9 cellular contexts compared by ENCODE assay signal in the genomic region with DNA sequence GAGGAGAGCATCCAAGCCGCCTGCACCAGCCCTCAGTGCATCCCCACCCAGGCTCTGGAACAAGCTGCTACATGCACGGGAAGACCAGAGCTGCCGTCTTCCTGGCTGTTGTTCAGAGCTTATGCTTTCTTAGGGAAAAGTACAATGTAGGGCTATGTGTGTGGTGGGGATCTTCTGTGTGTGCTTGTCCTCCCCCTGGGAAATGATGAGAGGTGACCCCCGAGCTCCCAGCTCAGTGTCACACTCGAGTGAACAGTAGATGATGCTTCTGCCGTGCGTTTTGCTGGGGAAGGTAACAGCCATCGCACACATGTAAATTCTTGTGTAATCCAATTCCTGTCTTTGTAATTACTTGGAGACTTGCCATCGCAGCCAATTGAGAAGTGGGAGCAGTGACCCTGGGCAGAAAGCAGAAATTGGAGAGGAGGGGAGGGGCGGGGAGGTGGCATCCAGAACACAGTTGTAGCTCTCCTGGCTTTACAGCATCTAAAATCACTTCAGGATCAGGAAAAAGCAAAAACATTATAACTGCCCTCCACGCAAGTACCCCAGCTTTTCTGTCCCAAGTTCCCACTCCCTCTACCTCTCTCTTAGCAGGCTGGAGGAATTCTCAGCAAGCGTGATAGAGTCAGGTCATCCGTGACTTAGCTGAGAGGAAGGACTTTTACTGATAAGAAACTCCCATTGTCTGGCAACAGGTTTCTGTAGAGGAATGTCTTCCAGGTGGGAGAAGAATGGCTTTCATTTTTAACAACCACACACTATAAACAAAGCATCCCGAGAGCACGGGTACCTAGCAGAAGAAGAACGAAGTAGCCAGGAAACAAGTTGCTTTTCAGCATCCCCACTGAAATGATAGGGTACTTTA.
A peak's percentile ranks its signal among the peaks of the same experiment; 100 is the strongest.
DNase-seq lines count a peak whose midpoint lies in the region; ATAC-seq and TF ChIP-seq lines count a peak whose summit lies in the region.
"Had no signal": no experiment of that assay in that cellular context is flagged by ENCODE, and none has a peak within 500 bp of the region (broad histone marks: within the 10 kb centered on the region; RNA-seq: fewer than 3 reads in every experiment).

No MANE protein-coding gene starts in this region.

- H3K9me3 Mint-ChIP-seq in endothelial cell (ENCODE audit: unreplicated experiment) = no peaks in the 10 kb centered on the region

- peak overlapping the region; percentile 8 for H3K27ac ChIP-seq in rectal smooth muscle tissue (ENCODE audit: low read depth, low read length)
- H3K27ac ChIP-seq: transverse colon had no signal

- H3K27ac Mint-ChIP-seq in endothelial cell (ENCODE audit: unreplicated experiment) = peak overlapping the region; percentile 74

- no peaks in the 10 kb centered on the region for H3K36me3 ChIP-seq in rectal smooth muscle tissue (ENCODE audit: control insufficient read depth, insufficient read depth, low read length)
- H3K36me3 ChIP-seq: transverse colon had no signal

- TF ChIP-seq CTCF in endothelial cell (IDR thresholded peaks at IDR 0.05; ENCODE audit: unreplicated experiment) = no peak

- H3K27me3 Mint-ChIP-seq in endothelial cell (ENCODE audit: unreplicated experiment) = peaks cover 11% of the 10 kb centered on the region

- no peak overlapping the region for H3K9ac ChIP-seq in rectal smooth muscle tissue (ENCODE audit: low read length)

- H3K27me3 ChIP-seq in rectal smooth muscle tissue (ENCODE audit: control insufficient read depth, insufficient read depth, low read length) = no peaks in the 10 kb centered on the region
- H3K27me3 ChIP-seq: transverse colon had no signal

- H3K4me1 ChIP-seq in rectal smooth muscle tissue (ENCODE audit: control insufficient read depth, insufficient read depth, low read length) = peaks cover 39% of the 10 kb centered on the region

- ATAC-seq in HG03460 (IDR thresholded peaks at IDR 0.05; ENCODE audit: unreplicated experiment) (no peak), GM21576 (IDR thresholded peaks at IDR 0.05; ENCODE audit: unreplicated experiment) (no peak)

- peak; percentile 45; the same call in 1 of the 2 replicates for TF ChIP-seq EP300 in Ishikawa (IDR thresholded peaks at IDR 0.05; ENCODE audit: borderline replicate concordance)

- H3K4me3 ChIP-seq in rectal smooth muscle tissue (ENCODE audit: low read length) = no peak overlapping the region
- H3K4me3 ChIP-seq: transverse colon had no signal

- DNase-seq in NCI-H748 (lab: John Stamatoyannopoulos, UW; ENCODE audit: unreplicated experiment) = peak; percentile 65
- DNase-seq in endothelial cell (ENCODE audit: low spot score) = peak; percentile 10
- DNase-seq in activated CD4-positive, alpha-beta T cell treated with anti-CD3 and anti-CD28 coated beads, Interleukin-2, amount 50 U/mL, for 1 hour = no peak
- DNase-seq: islet precursor cell, transverse colon had no signal

- H3K36me3 Mint-ChIP-seq in endothelial cell (ENCODE audit: low read depth, unreplicated experiment) = peaks cover 15% of the 10 kb centered on the region

- no peak overlapping the region for H3K4me3 Mint-ChIP-seq in endothelial cell (ENCODE audit: unreplicated experiment)

- H3K4me1 Mint-ChIP-seq in endothelial cell (ENCODE audit: unreplicated experiment) = peaks cover 38% of the 10 kb centered on the region

- no peak for TF ChIP-seq RAD21 in Ishikawa (IDR thresholded peaks at IDR 0.05; ENCODE audit: low read depth)

TF ChIP-seq in Ishikawa, 13 proteins besides CTCF, POLR2A, EP300 and RAD21:
- TF ChIP-seq TAF1 (IDR thresholded peaks at IDR 0.05; ENCODE audit: low read depth) (no peak), NFIC (IDR thresholded peaks at IDR 0.05) (peak; percentile 77), MAX (IDR thresholded peaks at IDR 0.05) (no peak), YY1 (IDR thresholded peaks at IDR 0.05; ENCODE audit: low read depth) (no peak), CEBPB (IDR thresholded peaks at IDR 0.05) (peak; percentile 82), TCF12 (IDR thresholded peaks at IDR 0.05; ENCODE audit: low read depth) (no peak; the same call in 1 of the 2 replicates), USF1 (IDR thresholded peaks at IDR 0.05) (no peak), TEAD4 (IDR thresholded peaks at IDR 0.05) (no peak; the same call in 1 of the 2 replicates), EGR1 (IDR thresholded peaks at IDR 0.05) (no peak), CREB1 (IDR thresholded peaks at IDR 0.05; ENCODE audit: low read depth) (no peak), ZBTB7A (IDR thresholded peaks at IDR 0.05; ENCODE audit: low read depth) (no peak), FOXM1 (IDR thresholded peaks at IDR 0.05; ENCODE audit: borderline replicate concordance, low read depth) (no peak), REST (IDR thresholded peaks at IDR 0.05; ENCODE audit: low read depth) (no peak)
